Comparison of ENCODE assay signal across 29 cellular contexts in the genomic region with DNA sequence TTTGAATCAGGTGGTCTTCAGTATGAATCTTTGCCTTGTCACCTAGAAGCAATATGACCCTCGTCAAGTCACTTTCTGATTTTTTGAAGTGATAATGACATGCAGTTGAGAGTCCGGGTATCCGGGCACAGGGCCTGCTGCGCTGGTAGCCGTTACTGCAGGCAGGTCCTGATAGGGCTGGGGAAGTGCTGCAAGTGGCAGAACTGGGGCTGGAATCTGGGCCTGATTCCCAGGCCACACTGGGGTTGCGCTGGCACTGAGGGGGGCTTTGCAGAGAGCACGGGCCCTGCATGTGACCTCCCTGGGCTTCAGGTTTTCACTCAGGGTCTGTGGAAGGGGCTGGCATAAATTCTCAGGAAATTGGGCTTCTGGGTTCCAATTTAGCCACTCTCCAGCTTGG. TPM values are rescaled to one million over a fixed set of nuclear protein-coding genes. Genes with fewer than 3 reads are reported as not detected.
DNase-seq lines count a peak whose midpoint lies in the region; ATAC-seq, FAIRE-seq and TF ChIP-seq lines count a peak whose summit lies in the region.
"Had no signal": no experiment of that assay in that cellular context is flagged by ENCODE, and none has a peak within 500 bp of the region (broad histone marks: within the 10 kb centered on the region; RNA-seq: fewer than 3 reads in every experiment).

No MANE protein-coding gene starts in this region.

- no peaks in the 10 kb centered on the region for H3K27me3 ChIP-seq in K562 (ENCODE audit: control insufficient read depth in 2 of 2, insufficient read depth in 2 of 2, low read length in 2 of 2)
- H3K27me3 ChIP-seq in spleen (replicated peaks in 1 of 7): no peaks in the 10 kb centered on the region
- H3K27me3 ChIP-seq: ascending aorta, cardiac muscle cell, SJCRH30, suprapubic skin had no signal

- no peaks in the 10 kb centered on the region for H3K9me3 Mint-ChIP-seq in activated T-cell treated with anti-CD3 and anti-CD28 coated beads, Interleukin-2, amount 50 U/mL, for 24 hours
- H3K9me3 Mint-ChIP-seq: activated CD8-positive, alpha-beta T cell treated with anti-CD3 and anti-CD28 coated beads for 36 hours; activated naive CD4-positive, alpha-beta T cell treated with anti-CD3 and anti-CD28 coated beads, Interleukin-2, amount 50 U/mL, for 24 hours; activated T-helper 17 cell treated with anti-CD3 and anti-CD28 coated beads, Interleukin-2, amount 50 U/mL, for 72 hours; natural killer cell had no signal

- no peaks in the 10 kb centered on the region for H3K9me1 ChIP-seq in K562 (ENCODE audit: control insufficient read depth, insufficient read depth, low read length)

- peaks cover 43% of the 10 kb centered on the region for H3K4me1 Mint-ChIP-seq in activated T-cell treated with anti-CD3 and anti-CD28 coated beads, Interleukin-2, amount 50 U/mL, for 24 hours (ENCODE audit: low read depth)

- H3K4me3 Mint-ChIP-seq in activated T-cell treated with anti-CD3 and anti-CD28 coated beads, Interleukin-2, amount 50 U/mL, for 24 hours: no peak overlapping the region
- H3K4me3 Mint-ChIP-seq: activated CD8-positive, alpha-beta T cell treated with anti-CD3 and anti-CD28 coated beads for 36 hours had no signal

- TF ChIP-seq EP300 in K562 (IDR thresholded peaks at IDR 0.05; ENCODE audit: low read length): no peak

- H4K20me1 ChIP-seq in K562 (replicated peaks; ENCODE audit: control insufficient read depth, insufficient read depth, low read length): peaks cover 4% of the 10 kb centered on the region; the same call in 1 of the 2 replicates

- no peaks in the 10 kb centered on the region for H3K27me3 Mint-ChIP-seq in activated T-cell treated with anti-CD3 and anti-CD28 coated beads, Interleukin-2, amount 50 U/mL, for 24 hours
- H3K27me3 Mint-ChIP-seq: activated CD8-positive, alpha-beta T cell treated with anti-CD3 and anti-CD28 coated beads for 36 hours; activated naive CD4-positive, alpha-beta T cell treated with anti-CD3 and anti-CD28 coated beads, Interleukin-2, amount 50 U/mL, for 24 hours; activated T-helper 17 cell treated with anti-CD3 and anti-CD28 coated beads, Interleukin-2, amount 50 U/mL, for 72 hours; CD4-positive, alpha-beta memory T cell had no signal

- H3K4me2 ChIP-seq in K562 (ENCODE audit: insufficient read depth, low read length): no peak overlapping the region; the same call in 1 of the 2 replicates

- H3K79me2 ChIP-seq in K562 (ENCODE audit: control insufficient read depth, insufficient read depth, low read length): peaks cover 50% of the 10 kb centered on the region

- peaks cover 90% of the 10 kb centered on the region for H3K36me3 Mint-ChIP-seq in activated T-cell treated with anti-CD3 and anti-CD28 coated beads, Interleukin-2, amount 50 U/mL, for 24 hours (ENCODE audit: low read depth)
- H3K36me3 Mint-ChIP-seq: natural killer cell had no signal

- H2AFZ ChIP-seq in K562 (ENCODE audit: low read depth, low read length): no peak overlapping the region

- intact Hi-C loops in K562 (cut with micrococcal nuclease): no loop called here
- intact Hi-C loops in spleen (cut with DNase I; ENCODE audit: low total_unique reads): no loop called here

- POLR2A ChIA-PET in K562 (lab: Yijun Ruan, JAX): interaction anchor here (0.7 to 7.5 kb wide), 4 partner anchors 12 to 17 kb away, joined by 3 to 59 read pairs (median 3); partner anchors contain the start of genes ALDOA, TBX6 and YPEL3

- BruUV-seq in K562 (replicated peaks; lab: Mats Ljungman, UMichigan): no TSS peak

- WGBS in K562 (ENCODE audit: insufficient coverage, low coverage, missing lambda C conversion rate): 89% methylated on average over 6 of the region's 7 CpGs
- 81 to 96% (median 83%) methylated on average over 7 of the region's 7 CpGs for WGBS in spleen, 5 donors

- H3K4me3 ChIP-seq in K562 (no peak overlapping the region), spleen (no peak overlapping the region)
- H3K4me3 ChIP-seq: ascending aorta, cardiac muscle cell, lung, SJCRH30, suprapubic skin had no signal

- H3K36me3 ChIP-seq in K562 (ENCODE audit: control insufficient read depth, insufficient read depth, low read length) (peaks cover 66% of the 10 kb centered on the region), spleen (peaks cover 4 to 68% (median 58%) of the 10 kb centered on the region in 6 donors)

- no peak for TF ChIP-seq POLR2A in K562 (conservative IDR thresholded peaks at IDR 0.05)
- TF ChIP-seq POLR2A in spleen (IDR thresholded peaks at IDR 0.05): no peak
- no peak for TF ChIP-seq POLR2A in GM18505 (IDR thresholded peaks at IDR 0.05; ENCODE audit: borderline replicate concordance, extremely low read depth, insufficient read depth, insufficient read length)

- H3K27ac Mint-ChIP-seq in activated T-cell treated with anti-CD3 and anti-CD28 coated beads, Interleukin-2, amount 50 U/mL, for 24 hours: peak overlapping the region; percentile 97
- H3K27ac Mint-ChIP-seq: activated naive CD4-positive, alpha-beta T cell treated with anti-CD3 and anti-CD28 coated beads, Interleukin-2, amount 50 U/mL, for 24 hours had no signal

- in situ Hi-C loops in K562 (cut with MboI): no loop called here

- no peak for FAIRE-seq in K562 (lab: Jason Lieb, UNC)
- FAIRE-seq: colon, D721Med had no signal

- H3K9ac ChIP-seq in K562 (ENCODE audit: insufficient read depth in 1 of 2, low read depth in 2 of 2, low read length in 2 of 2): peak overlapping the region in 1 of 2 experiments; percentile 69; a peak in 2 of 4 replicates

- CTCF ChIA-PET in K562 (lab: Yijun Ruan, JAX; ENCODE audit: low intra/inter-chr PET ratio): no interaction called here

- H3K4me1 ChIP-seq in K562 (replicated peaks in 1 of 2; ENCODE audit: control insufficient read depth in 2 of 2, insufficient read depth in 2 of 2, low read length in 2 of 2): peaks cover 13 to 26% of the 10 kb centered on the region in 2 experiments
- H3K4me1 ChIP-seq in spleen: peaks cover 24 to 55% (median 42%) of the 10 kb centered on the region in 6 donors

- H3K27ac ChIP-seq in K562 (ENCODE audit: extremely low read depth, low read depth, low read length) (no peak overlapping the region), spleen (peak overlapping the region in 2 of 8 donors; percentile 94 to 97)
- H3K27ac ChIP-seq: 22Rv1, ascending aorta, cardiac muscle cell, SJCRH30, suprapubic skin had no signal

- ATAC-seq in K562 (no peak), GM18505 (IDR thresholded peaks at IDR 0.05; ENCODE audit: unreplicated experiment) (no peak)
- ATAC-seq: activated CD8-positive, alpha-beta T cell treated with anti-CD3 and anti-CD28 coated beads for 36 hours; activated T-helper 17 cell treated with anti-CD3 and anti-CD28 coated beads, Interleukin-2, amount 50 U/mL, for 72 hours; natural killer cell had no signal

- DNase-seq in activated T-cell treated with anti-CD3 and anti-CD28 coated beads, Interleukin-2, amount 50 U/mL, for 24 hours: no peak
- DNase-seq in activated T-cell treated with anti-CD3 and anti-CD28 coated beads for 4 hours: no peak
- DNase-seq in K562 (ENCODE audit: extremely low read depth in 1 of 4, low spot score in 3 of 4): no peak
- DNase-seq in spleen: peak; percentile 67
- DNase-seq in stimulated activated CD8-positive, alpha-beta memory T cell treated with anti-CD3 and anti-CD28 coated beads, Interleukin-4, amount 100 ng/mL, for 48 hours: no peak
- DNase-seq: activated CD8-positive, alpha-beta memory T cell treated with anti-CD3 and anti-CD28 coated beads, Interleukin-2, amount 50 U/mL, for 48 hours; activated CD8-positive, alpha-beta T cell treated with anti-CD3 and anti-CD28 coated beads for 36 hours; CD4-positive, alpha-beta memory T cell; DND-41; effector CD4-positive, alpha-beta T cell; hippocampal formation; natural killer cell; NCI-H1694; NCI-H446 treated with DMSO at 0.1 percent for 48 hours; NCI-H774; SJCRH30; stimulated activated naive CD4-positive, alpha-beta T cell treated with Interleukin-2 at 50 U/mL for 16 hours; SW 1271 had no signal

- TF ChIP-seq RAD21 in K562 (CRISPR knock-in tag; conservative IDR thresholded peaks at IDR 0.05 in 1 of 2, IDR thresholded peaks at IDR 0.05 in 1 of 2): no peak

- no peaks in the 10 kb centered on the region for H3K9me3 ChIP-seq in K562 (replicated peaks; ENCODE audit: control insufficient read depth, insufficient read depth, low read depth, low read length)
- no peaks in the 10 kb centered on the region for H3K9me3 ChIP-seq in spleen
- H3K9me3 ChIP-seq: ascending aorta, SJCRH30, suprapubic skin had no signal

- TF ChIP-seq CTCF in K562 (IDR thresholded peaks at IDR 0.05 in 2 of 3, conservative IDR thresholded peaks at IDR 0.05 in 1 of 3; ENCODE audit: insufficient read depth in 2 of 3, low read depth in 1 of 3, low read length in 3 of 3) (no peak), spleen (IDR thresholded peaks at IDR 0.05 in 8 of 11, conservative IDR thresholded peaks at IDR 0.05 in 3 of 11) (no peak)

RNA-seq across cellular contexts. Expression of gene PPP4C, which starts 3.0 kb away (rescaled TPM):
- total RNA-seq in K562 (2011; cell fraction: chromatin; rRNA removed; ENCODE audit: low replicate concordance): 46.3 and 109 TPM in 2 replicates
- total RNA-seq in K562 (2011; cell fraction: nucleolus; rRNA removed): 90.3 and 97.7 TPM in 2 replicates
- 76.9 and 90.5 TPM in 2 replicates for total RNA-seq in K562 (2011; cell fraction: nucleoplasm; rRNA removed)
- 131 and 171 TPM in 2 replicates for total RNA-seq in K562 (2014; rRNA removed)
- 38.9 and 59.9 TPM in 2 replicates for total RNA-seq in K562 (2014; rRNA removed; fragmentation: Illumina TruSeq; extraction: Trizol)
- 107 and 115 TPM in 2 replicates for total RNA-seq in K562 (2015; rRNA removed; fragmentation: Illumina TruSeq; extraction: Trizol)
- 158 TPM in 2 replicates for total RNA-seq in K562 (2021)
- 153 and 187 TPM in 2 replicates for polyA plus RNA-seq in K562 (2011; rRNA removed)
- polyA plus RNA-seq in K562 (2011; cell fraction: cytosol; rRNA removed): 311 and 402 TPM in 2 replicates
- polyA plus RNA-seq in K562 (2011; cell fraction: nucleus; rRNA removed): 149 and 168 TPM in 2 replicates
- polyA plus RNA-seq in K562 (2012): 161 and 166 TPM in 2 replicates
- 138 and 157 TPM in 2 replicates for polyA plus RNA-seq in K562 (2014; fragmentation: Illumina TruSeq; extraction: Trizol)
- polyA plus RNA-seq in K562 (2014; fragmentation: Nextera tagmentation; extraction: Ambion mirVana): 10 to 100 TPM in 1 of 2 experiments, 1 to 10 TPM in 1; 3.5 to 10.7 TPM
- 183 TPM in 2 replicates for polyA plus RNA-seq in K562 (2014; rRNA removed)
- 162 and 295 TPM in 2 replicates for polyA minus RNA-seq in K562 (2011; rRNA and poly(A)+ RNA removed)
- 136 and 139 TPM in 2 replicates for polyA minus RNA-seq in K562 (2011; cell fraction: cytosol; rRNA and poly(A)+ RNA removed)
- polyA minus RNA-seq in K562 (2011; cell fraction: nucleus; rRNA and poly(A)+ RNA removed): 23.2 and 36.2 TPM in 2 replicates
- 10 to 100 TPM; 43.9 to 88.6 (median 74.8) TPM for total RNA-seq in spleen
- polyA plus RNA-seq in spleen: 100 to 1,000 TPM in 1 of 3 donors, 10 to 100 TPM in 2; 73.0 to 128 (median 91.1) TPM

RNA-seq across cellular contexts. Expression of gene TBX6, which starts 13.0 kb away (rescaled TPM):
- 0.55 and 0.69 TPM in 2 replicates for total RNA-seq in K562 (2011; cell fraction: chromatin; rRNA removed; ENCODE audit: low replicate concordance)
- total RNA-seq in K562 (2011; cell fraction: nucleolus; rRNA removed): 1.1 and 1.2 TPM in 2 replicates
- 0.73 and 1.1 TPM in 2 replicates for total RNA-seq in K562 (2011; cell fraction: nucleoplasm; rRNA removed)
- total RNA-seq in K562 (2014; rRNA removed): 0.09 and 0.73 TPM in 2 replicates
- 0.11 TPM in 1 of 2 replicates, not detected in the other for total RNA-seq in K562 (2014; rRNA removed; fragmentation: Illumina TruSeq; extraction: Trizol)
- 0.07 and 0.23 TPM in 2 replicates for total RNA-seq in K562 (2015; rRNA removed; fragmentation: Illumina TruSeq; extraction: Trizol)
- 0.18 and 0.51 TPM in 2 replicates for total RNA-seq in K562 (2021)
- polyA plus RNA-seq in K562 (2011; rRNA removed): 0.07 and 0.16 TPM in 2 replicates
- 0.10 and 0.18 TPM in 2 replicates for polyA plus RNA-seq in K562 (2011; cell fraction: cytosol; rRNA removed)
- polyA plus RNA-seq in K562 (2011; cell fraction: nucleus; rRNA removed): 0.88 and 0.97 TPM in 2 replicates
- polyA plus RNA-seq in K562 (2012): 0.22 and 0.51 TPM in 2 replicates
- 0.30 and 0.31 TPM in 2 replicates for polyA plus RNA-seq in K562 (2014; fragmentation: Illumina TruSeq; extraction: Trizol)
- not detected for polyA plus RNA-seq in K562 (2014; fragmentation: Nextera tagmentation; extraction: Ambion mirVana)
- 0.51 and 0.58 TPM in 2 replicates for polyA plus RNA-seq in K562 (2014; rRNA removed)
- not detected in 2 replicates for polyA minus RNA-seq in K562 (2011; rRNA and poly(A)+ RNA removed)
- polyA minus RNA-seq in K562 (2011; cell fraction: cytosol; rRNA and poly(A)+ RNA removed): not detected in 2 replicates
- polyA minus RNA-seq in K562 (2011; cell fraction: nucleus; rRNA and poly(A)+ RNA removed): 0.22 and 0.54 TPM in 2 replicates
- 1 to 10 TPM in 5 of 7 donors, under 1 TPM in 1, not detected in 1; 0.66 to 3.4 (median 2.2) TPM for total RNA-seq in spleen
- 1 to 10 TPM; 1.4 to 2.2 (median 1.6) TPM for polyA plus RNA-seq in spleen
- total RNA-seq: skeletal muscle tissue had no signal

RNA-seq across cellular contexts. Expression of gene ALDOA, which starts 13.2 kb away (rescaled TPM):
- total RNA-seq in K562 (2011; cell fraction: chromatin; rRNA removed; ENCODE audit: low replicate concordance): 353 and 782 TPM in 2 replicates
- 1,073 and 1,081 TPM in 2 replicates for total RNA-seq in K562 (2011; cell fraction: nucleolus; rRNA removed)
- 670 and 734 TPM in 2 replicates for total RNA-seq in K562 (2011; cell fraction: nucleoplasm; rRNA removed)
- total RNA-seq in K562 (2014; rRNA removed) (1,524 and 2,127 TPM in 2 replicates), K562 (2014; rRNA removed; fragmentation: Illumina TruSeq; extraction: Trizol) (349 and 485 TPM in 2 replicates), K562 (2015; rRNA removed; fragmentation: Illumina TruSeq; extraction: Trizol) (1,293 TPM in 2 replicates), K562 (2021) (2,182 and 2,224 TPM in 2 replicates), spleen (100 to 1,000 TPM; 579 to 880 (median 622) TPM)
- polyA plus RNA-seq in K562 (2011; rRNA removed) (1,608 and 2,690 TPM in 2 replicates), K562 (2014; fragmentation: Illumina TruSeq; extraction: Trizol) (1,472 and 2,010 TPM in 2 replicates), K562 (2014; fragmentation: Nextera tagmentation; extraction: Ambion mirVana) (100 to 1,000 TPM; 311 to 650 TPM), K562 (2014; rRNA removed) (1,079 and 1,272 TPM in 2 replicates), spleen (100 to 1,000 TPM; 424 to 551 (median 496) TPM)
- 3,531 and 4,006 TPM in 2 replicates for polyA plus RNA-seq in K562 (2011; cell fraction: cytosol; rRNA removed)
- polyA plus RNA-seq in K562 (2011; cell fraction: nucleus; rRNA removed): 1,789 and 1,816 TPM in 2 replicates
- 2,117 and 3,116 TPM in 2 replicates for polyA plus RNA-seq in K562 (2012)
- 1,182 and 1,195 TPM in 2 replicates for polyA minus RNA-seq in K562 (2011; rRNA and poly(A)+ RNA removed)
- polyA minus RNA-seq in K562 (2011; cell fraction: cytosol; rRNA and poly(A)+ RNA removed): 2,149 and 3,513 TPM in 2 replicates
- 407 and 747 TPM in 2 replicates for polyA minus RNA-seq in K562 (2011; cell fraction: nucleus; rRNA and poly(A)+ RNA removed)

RNA-seq across cellular contexts. Expression of gene YPEL3, which starts 17.3 kb away (rescaled TPM):
- 14.3 and 26.4 TPM in 2 replicates for total RNA-seq in K562 (2011; cell fraction: chromatin; rRNA removed; ENCODE audit: low replicate concordance)
- total RNA-seq in K562 (2011; cell fraction: nucleolus; rRNA removed): 14.2 and 18.0 TPM in 2 replicates
- 21.4 and 28.6 TPM in 2 replicates for total RNA-seq in K562 (2011; cell fraction: nucleoplasm; rRNA removed)
- 3.0 and 4.6 TPM in 2 replicates for total RNA-seq in K562 (2014; rRNA removed)
- total RNA-seq in K562 (2014; rRNA removed; fragmentation: Illumina TruSeq; extraction: Trizol): 1.0 and 1.8 TPM in 2 replicates
- total RNA-seq in K562 (2015; rRNA removed; fragmentation: Illumina TruSeq; extraction: Trizol): 1.1 and 1.3 TPM in 2 replicates
- total RNA-seq in K562 (2021): 5.7 and 6.7 TPM in 2 replicates
- polyA plus RNA-seq in K562 (2011; rRNA removed): 3.9 and 6.8 TPM in 2 replicates
- polyA plus RNA-seq in K562 (2011; cell fraction: cytosol; rRNA removed): 7.5 and 14.0 TPM in 2 replicates
- polyA plus RNA-seq in K562 (2011; cell fraction: nucleus; rRNA removed): 18.2 and 22.9 TPM in 2 replicates
- 12.5 and 45.8 TPM in 2 replicates for polyA plus RNA-seq in K562 (2012)
- 2.9 and 4.4 TPM in 2 replicates for polyA plus RNA-seq in K562 (2014; fragmentation: Illumina TruSeq; extraction: Trizol)
- under 1 TPM; 0.41 to 0.42 TPM for polyA plus RNA-seq in K562 (2014; fragmentation: Nextera tagmentation; extraction: Ambion mirVana)
- 8.6 and 15.0 TPM in 2 replicates for polyA plus RNA-seq in K562 (2014; rRNA removed)
- polyA minus RNA-seq in K562 (2011; rRNA and poly(A)+ RNA removed): 1.0 and 1.5 TPM in 2 replicates
- 1.8 and 2.3 TPM in 2 replicates for polyA minus RNA-seq in K562 (2011; cell fraction: cytosol; rRNA and poly(A)+ RNA removed)
- 2.4 and 4.3 TPM in 2 replicates for polyA minus RNA-seq in K562 (2011; cell fraction: nucleus; rRNA and poly(A)+ RNA removed)
- total RNA-seq in spleen: 100 to 1,000 TPM; 108 to 208 (median 127) TPM
- polyA plus RNA-seq in spleen: 100 to 1,000 TPM; 152 to 234 (median 223) TPM

RNA-seq across cellular contexts. Expression of gene GDPD3, which starts 34.6 kb away (rescaled TPM):
- total RNA-seq in K562 (2011; cell fraction: chromatin; rRNA removed; ENCODE audit: low replicate concordance): 4.9 and 20.8 TPM in 2 replicates
- total RNA-seq in K562 (2011; cell fraction: nucleolus; rRNA removed): 8.7 and 14.0 TPM in 2 replicates
- 7.3 and 8.0 TPM in 2 replicates for total RNA-seq in K562 (2011; cell fraction: nucleoplasm; rRNA removed)
- total RNA-seq in K562 (2014; rRNA removed): 0.90 and 0.91 TPM in 2 replicates
- total RNA-seq in K562 (2014; rRNA removed; fragmentation: Illumina TruSeq; extraction: Trizol): 0.47 and 0.54 TPM in 2 replicates
- total RNA-seq in K562 (2015; rRNA removed; fragmentation: Illumina TruSeq; extraction: Trizol): 1.1 TPM in 2 replicates
- 1.7 and 3.9 TPM in 2 replicates for total RNA-seq in K562 (2021)
- 1.9 and 2.5 TPM in 2 replicates for polyA plus RNA-seq in K562 (2011; rRNA removed)
- polyA plus RNA-seq in K562 (2011; cell fraction: cytosol; rRNA removed): 0.83 and 1.4 TPM in 2 replicates
- polyA plus RNA-seq in K562 (2011; cell fraction: nucleus; rRNA removed): 14.1 and 18.8 TPM in 2 replicates
- polyA plus RNA-seq in K562 (2012): 1.5 and 4.7 TPM in 2 replicates
- 1.0 and 1.3 TPM in 2 replicates for polyA plus RNA-seq in K562 (2014; fragmentation: Illumina TruSeq; extraction: Trizol)
- 1 to 10 TPM in 1 of 2 experiments, under 1 TPM in 1; 0.51 to 1.4 TPM for polyA plus RNA-seq in K562 (2014; fragmentation: Nextera tagmentation; extraction: Ambion mirVana)
- polyA plus RNA-seq in K562 (2014; rRNA removed): 1.2 and 1.7 TPM in 2 replicates
- 0.18 and 0.53 TPM in 2 replicates for polyA minus RNA-seq in K562 (2011; rRNA and poly(A)+ RNA removed)
- 2.8 TPM in 1 of 2 replicates, not detected in the other for polyA minus RNA-seq in K562 (2011; cell fraction: cytosol; rRNA and poly(A)+ RNA removed)
- polyA minus RNA-seq in K562 (2011; cell fraction: nucleus; rRNA and poly(A)+ RNA removed): 1.8 and 2.7 TPM in 2 replicates
- 10 to 100 TPM in 4 of 7 donors, 1 to 10 TPM in 3; 4.3 to 15.2 (median 10.2) TPM for total RNA-seq in spleen
- polyA plus RNA-seq in spleen: 10 to 100 TPM in 2 of 3 donors, 1 to 10 TPM in 1; 5.1 to 18.0 (median 14.5) TPM
